ENCODE assay signal across 8 cellular contexts in the genomic region with DNA sequence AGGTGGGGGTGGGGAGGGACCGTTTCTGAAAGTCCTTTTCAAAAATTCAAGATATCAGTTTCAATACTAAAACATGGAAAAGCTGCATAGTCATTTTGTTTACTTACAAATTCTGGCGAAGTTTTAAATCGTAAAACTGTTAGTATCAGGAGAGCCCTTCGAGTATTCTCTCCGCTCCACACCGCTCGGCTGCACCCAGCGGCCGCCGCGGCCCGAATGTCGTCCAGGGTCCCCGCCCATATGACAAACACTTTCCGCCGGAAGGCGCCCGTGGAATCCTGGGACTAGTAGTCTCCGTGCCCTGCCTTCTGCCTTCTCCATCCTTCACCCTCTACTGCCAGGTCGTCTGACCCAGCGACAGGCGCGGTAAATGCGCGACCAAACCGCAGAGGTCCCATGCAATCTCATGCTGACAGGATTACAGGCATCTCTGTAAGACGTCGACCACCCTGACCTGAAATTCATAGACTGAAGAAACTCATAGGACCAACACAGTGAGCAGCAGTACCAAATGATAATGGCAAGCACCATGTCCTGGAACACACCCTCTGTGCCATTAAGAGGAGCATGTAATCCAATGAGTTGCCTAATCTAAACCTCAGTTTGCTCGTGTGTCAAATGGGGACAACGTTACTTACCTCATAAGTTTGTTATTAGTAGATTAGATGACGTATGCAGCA. TPM values are rescaled to one million over a fixed set of nuclear protein-coding genes. Genes with fewer than 3 reads are reported as not detected.
DNase-seq lines count a peak whose midpoint lies in the region; ATAC-seq and TF ChIP-seq lines count a peak whose summit lies in the region.

A gene (minus strand): TSS at position 218 of the 680 bp plus-strand sequence. CDS start 25,138 bp downstream, outside the sequence.

- H3K9me3 ChIP-seq in right cardiac atrium (ENCODE audit: control insufficient read depth, low read length) (no peaks in the 10 kb centered on the region), aorta (ENCODE audit: control insufficient read depth, low read length) (no peaks in the 10 kb centered on the region)

- intact Hi-C loops in T-helper 2 cell treated with Interferon-gamma antibody and Interleukin-4, amounts not matched to agents 100 ng/mL and 5 ng/mL, for 36 hours (cut with micrococcal nuclease): loop anchor here (1.0 kb wide), 1 partner anchor 77 kb away; a partner anchor contains a TSS
- intact Hi-C loops in right cardiac atrium (cut with DNase I) (no loop called here), aorta (cut with DNase I) (no loop called here)

- peak; percentile 96 for TF ChIP-seq POLR2A in GM15510 (IDR thresholded peaks at IDR 0.05; ENCODE audit: borderline replicate concordance, extremely low read depth, insufficient read length)

- H3K27ac ChIP-seq in right cardiac atrium (ENCODE audit: low read length) (no peak within 1 kb of the TSS), rectal smooth muscle tissue (ENCODE audit: low read depth, low read length) (peak within 1 kb of the TSS; percentile 56), aorta (ENCODE audit: low read depth in 1 of 2, low read length in 2 of 2) (no peak within 1 kb of the TSS)

- peak; percentile 62 for ATAC-seq in HG02870 (IDR thresholded peaks at IDR 0.05; ENCODE audit: unreplicated experiment)
- ATAC-seq in right cardiac atrium: peak; percentile 75 to 79
- ATAC-seq in aorta (ENCODE audit: low FRiP score): peak; percentile 86

- DNase-seq in NCI-H1694 treated with DMSO at 0.1 percent for 48 hours (lab: John Stamatoyannopoulos, UW) (peak; percentile 89), anterior cingulate cortex (lab: John Stamatoyannopoulos, UW) (peak; percentile 54 to 96 (median 88)), right cardiac atrium (peak; percentile 90 to 95 (median 94)), aorta (peak; percentile 94 to 97)

- peak within 1 kb of the TSS; percentile 92 for H3K4me3 ChIP-seq in right cardiac atrium (ENCODE audit: low read length)
- H3K4me3 ChIP-seq in rectal smooth muscle tissue (ENCODE audit: low read length): peak within 1 kb of the TSS; percentile 80
- peak within 1 kb of the TSS; percentile 27 to 83 for H3K4me3 ChIP-seq in aorta (ENCODE audit: low read length in 2 of 2)

- H3K27me3 ChIP-seq in right cardiac atrium (ENCODE audit: control insufficient read depth, insufficient read depth): no peaks in the 10 kb centered on the region
- H3K27me3 ChIP-seq in rectal smooth muscle tissue (ENCODE audit: control insufficient read depth, insufficient read depth, low read length): no peaks in the 10 kb centered on the region
- H3K27me3 ChIP-seq in aorta (ENCODE audit: control insufficient read depth in 1 of 2, insufficient read depth in 2 of 2, low read length in 1 of 2): no peaks in the 10 kb centered on the region

- 4% methylated on average over 31 of the region's 31 CpGs for WGBS in right cardiac atrium
- 2 to 3% methylated on average over 31 of the region's 31 CpGs for whole genome bisulfite sequencing in aorta, 2 donors

- H3K9ac ChIP-seq in rectal smooth muscle tissue (ENCODE audit: low read length): peak within 1 kb of the TSS; percentile 42

- H3K4me1 ChIP-seq in right cardiac atrium (ENCODE audit: control insufficient read depth, insufficient read depth, low read length) (peaks cover 2% of the 10 kb centered on the region), rectal smooth muscle tissue (ENCODE audit: control insufficient read depth, insufficient read depth, low read length) (peaks cover 10% of the 10 kb centered on the region), aorta (ENCODE audit: control insufficient read depth in 1 of 2, insufficient read depth in 2 of 2, low read length in 2 of 2) (no peaks in the 10 kb centered on the region)

- H3K36me3 ChIP-seq in rectal smooth muscle tissue (ENCODE audit: control insufficient read depth, insufficient read depth, low read length) (no peaks in the 10 kb centered on the region), aorta (ENCODE audit: control insufficient read depth in 1 of 2, insufficient read depth in 2 of 2, low read length in 1 of 2) (peaks cover 0 to 3% of the 10 kb centered on the region in 2 donors)

RNA-seq across cellular contexts. Expression of the gene that starts here (rescaled TPM):
- 44.2 and 50.0 TPM in 2 replicates for total RNA-seq in T-helper 2 cell treated with Interferon-gamma antibody and Interleukin-4, amounts not matched to agents 100 ng/mL and 5 ng/mL, for 36 hours
- total RNA-seq in right cardiac atrium: 10 to 100 TPM; 40.1 to 52.2 (median 48.2) TPM
- 11.0 TPM for polyA plus RNA-seq in right cardiac atrium
- total RNA-seq in aorta: 10 to 100 TPM; 62.7 to 64.7 TPM
- 1 to 10 TPM; 9.4 to 9.5 TPM for polyA plus RNA-seq in aorta
